In genomic region chr4:174437324-174437723, GRCh38 we compare ENCODE assay signal across 14 cellular contexts.
A peak's percentile ranks its signal among the peaks of the same experiment; 100 is the strongest.
DNase-seq lines count a peak whose midpoint lies in the region; ATAC-seq and TF ChIP-seq lines count a peak whose summit lies in the region.
"Had no signal": no experiment of that assay in that cellular context is flagged by ENCODE, and none has a peak within 500 bp of the region (broad histone marks: within the 10 kb centered on the region; RNA-seq: fewer than 3 reads in every experiment).

No MANE protein-coding gene starts in this region.

- no peak for ATAC-seq in activated T-cell treated with anti-CD3 and anti-CD28 coated beads, Interleukin-2, amount 50 U/mL, for 4 hours
- ATAC-seq: mucosa of descending colon had no signal

- no peaks in the 10 kb centered on the region for H3K36me3 Mint-ChIP-seq in activated T-cell treated with anti-CD3 and anti-CD28 coated beads, Interleukin-2, amount 50 U/mL, for 4 hours (ENCODE audit: insufficient read depth)

- H3K4me1 Mint-ChIP-seq in activated T-cell treated with anti-CD3 and anti-CD28 coated beads, Interleukin-2, amount 50 U/mL, for 4 hours (ENCODE audit: low read depth) = no peaks in the 10 kb centered on the region

- H3K4me3 Mint-ChIP-seq in activated T-cell treated with anti-CD3 and anti-CD28 coated beads, Interleukin-2, amount 50 U/mL, for 4 hours = no peak overlapping the region

- no peak for TF ChIP-seq CTCF in cardiac fibroblast (IDR thresholded peaks at IDR 0.05; ENCODE audit: low read depth, low read length)

- H3K9me3 Mint-ChIP-seq in activated T-cell treated with anti-CD3 and anti-CD28 coated beads, Interleukin-2, amount 50 U/mL, for 4 hours = no peaks in the 10 kb centered on the region

- H3K27me3 Mint-ChIP-seq in activated T-cell treated with anti-CD3 and anti-CD28 coated beads, Interleukin-2, amount 50 U/mL, for 4 hours (ENCODE audit: low read depth) = no peaks in the 10 kb centered on the region

- DNase-seq in AG08395 (ENCODE audit: low spot score) (peak; percentile 18), LoVo (ENCODE audit: low spot score) (peak; percentile 28), cardiac fibroblast (ENCODE audit: low read depth in 2 of 2) (peak; percentile 13 to 88), kidney glomerular epithelial cell (lab: John Stamatoyannopoulos, UW) (peak; percentile 55), DMS153 treated with DMSO at 0.1 percent for 48 hours (lab: John Stamatoyannopoulos, UW; ENCODE audit: unreplicated experiment) (no peak), NCI-H2171 treated with DMSO at 0.1 percent for 48 hours (lab: John Stamatoyannopoulos, UW) (no peak)
- DNase-seq in activated T-cell treated with anti-CD3 and anti-CD28 coated beads, Interleukin-2, amount 50 U/mL, for 4 hours = no peak
- no peak for DNase-seq in stimulated activated CD4-positive, alpha-beta T cell treated with anti-CD3 and anti-CD28 coated beads, Interleukin-4, amount 100 ng/mL, for 1 hour
- DNase-seq: activated CD8-positive, alpha-beta memory T cell treated with anti-CD3 and anti-CD28 coated beads for 24 hours; activated gamma-delta T cell; BE2C; mucosa of descending colon; stimulated activated CD4-positive, alpha-beta T cell treated with anti-CD3 and anti-CD28 coated beads, Interleukin-1b, Interleukin-23, amount 100 ng/mL, for 48 hours had no signal

- no peak overlapping the region for H3K4me3 ChIP-seq in cardiac fibroblast (replicated peaks in 1 of 2; ENCODE audit: low read depth in 2 of 2, low read length in 2 of 2)
- H3K4me3 ChIP-seq: cardiac muscle cell, mucosa of descending colon had no signal

Comparison
In these comparisons a context has a peak if more than half of its experiments do, and no peak if none do; other contexts are left out.
1. DNase-seq: peak in AG08395 (single experiment), LoVo (single experiment), cardiac fibroblast (2 of 2) and kidney glomerular epithelial cell (single experiment); none in activated T-cell treated with anti-CD3 and anti-CD28 coated beads, Interleukin-2, amount 50 U/mL, for 4 hours (single experiment), DMS153 treated with DMSO at 0.1 percent for 48 hours (single experiment), stimulated activated CD4-positive, alpha-beta T cell treated with anti-CD3 and anti-CD28 coated beads, Interleukin-4, amount 100 ng/mL, for 1 hour (single experiment) and NCI-H2171 treated with DMSO at 0.1 percent for 48 hours (single experiment).